In the genomic region with DNA sequence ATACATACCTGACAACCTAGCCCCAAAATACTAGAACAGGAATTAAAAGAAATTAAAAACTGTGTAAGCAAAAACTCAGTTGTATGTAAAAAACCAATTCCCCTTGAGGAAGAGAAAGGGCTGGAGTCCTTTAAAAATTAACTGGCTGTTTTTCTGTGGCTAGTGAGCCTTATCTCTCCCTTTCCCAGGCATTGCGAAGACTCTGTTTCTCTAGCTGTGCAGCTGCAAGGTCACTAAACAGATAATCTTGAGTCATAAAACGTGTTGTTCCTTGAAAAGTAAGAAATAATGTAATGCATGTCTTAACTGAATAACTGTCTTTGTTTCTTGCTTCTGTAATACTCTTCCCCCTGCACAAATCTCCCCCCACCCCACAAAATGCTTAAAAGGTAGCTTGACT, we compare ENCODE assay signal across 1 cellular context. TPM values are rescaled to one million over a fixed set of nuclear protein-coding genes. Genes with fewer than 3 reads are reported as not detected.
"Had no signal": no experiment of that assay in that cellular context is flagged by ENCODE, and none has a peak within 500 bp of the region (broad histone marks: within the 10 kb centered on the region; RNA-seq: fewer than 3 reads in every experiment).

No MANE protein-coding gene starts in this region.

RNA-seq across cellular contexts. Expression of a gene that starts 5.9 kb away (rescaled TPM):
- total RNA-seq: foreskin keratinocyte had no signal
